Comparison of ENCODE assay signal across 11 cellular contexts in genomic region chr16:19330801-19331484, GRCh38. TPM values are rescaled to one million over a fixed set of nuclear protein-coding genes. Genes with fewer than 3 reads are reported as not detected.
DNase-seq lines count a peak whose midpoint lies in the region; ATAC-seq and TF ChIP-seq lines count a peak whose summit lies in the region.
"Had no signal": no experiment of that assay in that cellular context is flagged by ENCODE, and none has a peak within 500 bp of the region (broad histone marks: within the 10 kb centered on the region; RNA-seq: fewer than 3 reads in every experiment).

No MANE protein-coding gene starts in this region.

- H3K9me3 ChIP-seq in HUES48 (ENCODE audit: control insufficient read depth, insufficient read depth, low read length): no peaks in the 10 kb centered on the region
- H3K9me3 ChIP-seq: uterus had no signal

- H3K4me3 ChIP-seq in HUES48 (ENCODE audit: low read depth, low read length) (no peak overlapping the region), astrocyte of the spinal cord (ENCODE audit: low read depth, low read length) (no peak overlapping the region)
- H3K4me3 ChIP-seq: uterus had no signal

- peak overlapping the region; percentile 38 for H3K27ac ChIP-seq in HUES48 (ENCODE audit: low read depth, low read length)
- H3K27ac ChIP-seq: uterus had no signal

- in situ Hi-C loops in astrocyte of the spinal cord (cut with HindIII; ENCODE audit: low sequenced_read_pairs): no loop called here

- TF ChIP-seq CTCF in astrocyte of the spinal cord (IDR thresholded peaks at IDR 0.05; ENCODE audit: low read depth, low read length): peak; percentile 3

- DNase-seq in A172 (ENCODE audit: low spot score) (peak; percentile 84), astrocyte of the spinal cord (ENCODE audit: low read depth, low spot score) (peak; percentile 64), left lobe of liver (ENCODE audit: low spot score) (peak; percentile 45), amniotic stem cell (lab: John Stamatoyannopoulos, UW) (no peak), UCSD-AML1 (lab: John Stamatoyannopoulos, UW; ENCODE audit: unreplicated experiment) (no peak), left colon (no peak)
- DNase-seq: glutamatergic neuron, uterus had no signal

- H3K4me1 ChIP-seq in HUES48 (ENCODE audit: control insufficient read depth, insufficient read depth, low read length): no peaks in the 10 kb centered on the region
- H3K4me1 ChIP-seq: uterus had no signal

- H3K9ac ChIP-seq in HUES48 (ENCODE audit: low read depth, low read length): no peak overlapping the region

- H3K36me3 ChIP-seq in HUES48 (ENCODE audit: control insufficient read depth, insufficient read depth, low read length): no peaks in the 10 kb centered on the region
- H3K36me3 ChIP-seq: uterus had no signal

- intact Hi-C loops in left colon (cut with DNase I, micrococcal nuclease): no loop called here

- H3K27me3 ChIP-seq in HUES48 (ENCODE audit: control insufficient read depth, insufficient read depth, low read length): no peaks in the 10 kb centered on the region
- H3K27me3 ChIP-seq: uterus had no signal

- ATAC-seq in left lobe of liver (peak; percentile 62), HG03097 (IDR thresholded peaks at IDR 0.05; ENCODE audit: low FRiP score, unreplicated experiment) (no peak), left colon (no peak)

RNA-seq across cellular contexts. Expression of gene CLEC19A, which starts 45.4 kb away (rescaled TPM):
- 0.38 and 0.83 TPM in 2 replicates for total RNA-seq in A172 (2014; rRNA removed; shearing (Covaris generic))
- not detected for total RNA-seq in left lobe of liver
- total RNA-seq in left colon: not detected
- total RNA-seq: neural crest cell, uterus had no signal

Comparison
In these comparisons a context has a peak if more than half of its experiments do, and no peak if none do; other contexts are left out.
1. DNase-seq: peak in A172 (single experiment), astrocyte of the spinal cord (single experiment) and left lobe of liver (single experiment); none in amniotic stem cell (single experiment), UCSD-AML1 (single experiment) and left colon (0 of 2).